Comparison of ENCODE assay signal across 8 cellular contexts in genomic region chr1:39408641-39409054, GRCh38.
DNase-seq lines count a peak whose midpoint lies in the region; ATAC-seq and TF ChIP-seq lines count a peak whose summit lies in the region.

No MANE protein-coding gene starts in this region.

- peaks cover 34% of the 10 kb centered on the region for H3K36me3 Mint-ChIP-seq in Caco-2 (ENCODE audit: insufficient read depth, unreplicated experiment)

- peak; percentile 84 for ATAC-seq in GM21528 (IDR thresholded peaks at IDR 0.05; ENCODE audit: low FRiP score, unreplicated experiment)

- H3K79me2 ChIP-seq in OCI-LY7 (ENCODE audit: insufficient read depth, low read depth, low read length), result no peaks in the 10 kb centered on the region

- H3K27ac ChIP-seq in OCI-LY7 (ENCODE audit: low read depth, low read length, poor library complexity, severe bottlenecking), result no peak overlapping the region

- peaks cover 28% of the 10 kb centered on the region for H4K20me1 ChIP-seq in OCI-LY7 (ENCODE audit: insufficient read depth, low read length)

- H3K27ac Mint-ChIP-seq in Caco-2 (ENCODE audit: unreplicated experiment), result peak overlapping the region; percentile 84

- H3K9me2 ChIP-seq in OCI-LY7 (ENCODE audit: insufficient read depth, low read length), result no peaks in the 10 kb centered on the region

- TF ChIP-seq CTCF in Caco-2 (IDR thresholded peaks at IDR 0.05; ENCODE audit: insufficient read depth in 1 of 2, low read depth in 1 of 2, low read length in 1 of 2, severe bottlenecking in 1 of 2, unreplicated experiment in 1 of 2) (no peak), OCI-LY7 (conservative IDR thresholded peaks at IDR 0.05; ENCODE audit: low read length) (no peak), epithelial cell of proximal tubule (conservative IDR thresholded peaks at IDR 0.05; ENCODE audit: low read depth, low read length) (no peak)

- H3K9me3 ChIP-seq in Caco-2, result no peaks in the 10 kb centered on the region
- no peaks in the 10 kb centered on the region for H3K9me3 ChIP-seq in OCI-LY7 (ENCODE audit: low read length)

- peak; percentile 94 to 95 for DNase-seq in Caco-2
- peak; percentile 91 for DNase-seq in HuH-7.5 (ENCODE audit: low spot score)
- DNase-seq in OCI-LY7 (ENCODE audit: low spot score), result peak; percentile 79
- peak; percentile 81 for DNase-seq in activated T-cell treated with anti-CD3 and anti-CD28 coated beads for 48 hours (ENCODE audit: low read depth)
- DNase-seq in epithelial cell of proximal tubule (ENCODE audit: low read depth), result no peak
- peak; percentile 96 for DNase-seq in mucosa of gallbladder (ENCODE audit: low spot score)
- DNase-seq in stimulated activated CD8-positive, alpha-beta memory T cell treated with anti-CD3 and anti-CD28 coated beads, Interleukin-4, amount 100 ng/mL, for 24 hours (ENCODE audit: low read depth), result peak; percentile 78

- intact Hi-C loops in Caco-2 (cut with micrococcal nuclease; ENCODE audit: unreplicated experiment), result loop anchor here (1.0 kb wide), 1 partner anchor 10 kb away; no protein-coding TSS in a partner anchor
- intact Hi-C loops in OCI-LY7 (cut with micrococcal nuclease; ENCODE audit: unreplicated experiment), result no loop called here

- no peaks in the 10 kb centered on the region for H3K36me3 ChIP-seq in Caco-2 (ENCODE audit: control insufficient read depth, insufficient read depth, low read length)
- peaks cover 5% of the 10 kb centered on the region; the same call in 1 of the 2 replicates for H3K36me3 ChIP-seq in OCI-LY7 (ENCODE audit: insufficient read depth, low read length)

- CTCF ChIA-PET in Caco-2 (lab: Charles Lee) (no interaction called here), OCI-LY7 (lab: Charles Lee; ENCODE audit: unreplicated experiment) (no interaction called here)

- peak overlapping the region; percentile 75 for H3K4me2 ChIP-seq in OCI-LY7 (ENCODE audit: low read length)

- H2AFZ ChIP-seq in OCI-LY7 (ENCODE audit: low read length), result 0 out of 2 replicates have a peak overlapping the region, but pooled peaks have one; percentile 9

- POLR2A ChIA-PET in Caco-2 (lab: Charles Lee) (no interaction called here), OCI-LY7 (lab: Charles Lee) (interaction anchor here (0.6 kb wide), 1 partner anchor 376 kb away, joined by 3 read pairs; no protein-coding TSS in a partner anchor)

- no peaks in the 10 kb centered on the region for H3K27me3 ChIP-seq in Caco-2 (replicated peaks; ENCODE audit: control insufficient read depth, insufficient read depth, low read length)

- peaks cover 22% of the 10 kb centered on the region for H3K4me1 Mint-ChIP-seq in Caco-2 (ENCODE audit: low read depth, unreplicated experiment)

- BruUV-seq in Caco-2 (replicated peaks; lab: Mats Ljungman, UMichigan) (no TSS peak), OCI-LY7 (replicated peaks; lab: Mats Ljungman, UMichigan) (no TSS peak)

- H3K4me3 ChIP-seq in Caco-2 (ENCODE audit: low read depth, low read length) (peak overlapping the region; percentile 78), OCI-LY7 (ENCODE audit: low read depth, low read length, poor library complexity, severe bottlenecking) (peak overlapping the region; percentile 68), epithelial cell of proximal tubule (ENCODE audit: low read depth, low read length) (peak overlapping the region; percentile 77)

- H3K27me3 Mint-ChIP-seq in Caco-2 (ENCODE audit: insufficient read depth, unreplicated experiment), result no peaks in the 10 kb centered on the region

- H3K9me3 Mint-ChIP-seq in Caco-2 (ENCODE audit: unreplicated experiment), result no peaks in the 10 kb centered on the region

- H3K4me3 Mint-ChIP-seq in Caco-2 (ENCODE audit: unreplicated experiment), result peak overlapping the region; percentile 82

- H3K4me1 ChIP-seq in Caco-2 (peaks cover 23% of the 10 kb centered on the region), OCI-LY7 (ENCODE audit: insufficient read depth, low read length, poor library complexity, severe bottlenecking) (peaks cover 39% of the 10 kb centered on the region)
